In the genomic region with DNA sequence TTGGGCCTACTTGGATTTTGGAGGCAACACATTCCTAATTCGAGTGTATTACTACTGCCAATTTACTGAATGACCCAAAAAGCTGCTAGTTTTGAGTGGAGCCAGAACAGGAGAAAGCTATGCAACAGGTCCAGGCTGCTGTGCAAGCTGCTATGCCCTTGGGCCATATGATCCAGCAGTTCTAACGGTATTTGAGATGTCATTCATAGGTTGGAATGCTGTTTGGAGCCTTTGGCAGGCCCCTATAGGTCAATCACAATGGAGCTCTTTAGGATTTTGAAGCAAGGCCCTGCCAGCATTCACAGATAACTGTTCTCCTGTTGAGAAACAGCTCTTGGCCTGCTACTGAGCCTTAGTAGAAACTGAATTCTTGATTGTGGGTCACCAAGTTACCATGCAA, we compare ENCODE assay signal across 5 cellular contexts.
"Had no signal": no experiment of that assay in that cellular context is flagged by ENCODE, and none has a peak within 500 bp of the region (broad histone marks: within the 10 kb centered on the region; RNA-seq: fewer than 3 reads in every experiment).

No MANE protein-coding gene starts in this region.

- DNase-seq: H9, HCEC 1CT had no signal

- H3K4me1 Mint-ChIP-seq: GM23338, H9, IgD-negative memory B cell had no signal

- H2AFZ ChIP-seq: GM23338 had no signal

- H3K4me2 ChIP-seq: GM23338 had no signal

- H3K27ac Mint-ChIP-seq: GM23338, H9, IgD-negative memory B cell had no signal

- H3K27me3 Mint-ChIP-seq: IgD-negative memory B cell had no signal

- H3K9me3 Mint-ChIP-seq: GM23338, H9 had no signal

- H3K27ac ChIP-seq: HL-60 had no signal

- H3K36me3 Mint-ChIP-seq: IgD-negative memory B cell had no signal

- H3K4me3 ChIP-seq: GM23338 had no signal

- H3K4me3 Mint-ChIP-seq: GM23338, H9, IgD-negative memory B cell had no signal
